ENCODE assay signal across 9 cellular contexts in genomic region chr2:222613715-222614331, GRCh38. TPM values are rescaled to one million over a fixed set of nuclear protein-coding genes. Genes with fewer than 3 reads are reported as not detected.
DNase-seq lines count a peak whose midpoint lies in the region; ATAC-seq and TF ChIP-seq lines count a peak whose summit lies in the region.
"Had no signal": no experiment of that assay in that cellular context is flagged by ENCODE, and none has a peak within 500 bp of the region (broad histone marks: within the 10 kb centered on the region; RNA-seq: fewer than 3 reads in every experiment).

No MANE protein-coding gene starts in this region.

- no peaks in the 10 kb centered on the region for H3K4me1 ChIP-seq in ascending aorta
- peaks cover 0 to 11% of the 10 kb centered on the region in 2 donors for H3K4me1 ChIP-seq in thoracic aorta (ENCODE audit: control insufficient read depth in 1 of 2, low read depth in 2 of 2)

- DNase-seq in DMS 273 (lab: John Stamatoyannopoulos, UW; ENCODE audit: unreplicated experiment) (peak; percentile 65), NCI-H2196 treated with DMSO at 0.1 percent for 48 hours (lab: John Stamatoyannopoulos, UW; ENCODE audit: unreplicated experiment) (peak; percentile 61), ascending aorta (ENCODE audit: low spot score in 2 of 2) (no peak), iPS-NIHi7 (ENCODE audit: extremely low spot score) (peak; percentile 83), thoracic aorta (ENCODE audit: low spot score) (no peak)
- no peak for DNase-seq in stimulated activated naive CD4-positive, alpha-beta T cell treated with Interleukin-2 at 50 U/mL for 16 hours (lab: John Stamatoyannopoulos, UW)

- peaks cover 8 to 48% of the 10 kb centered on the region in 2 donors for H3K36me3 ChIP-seq in ascending aorta
- H3K36me3 ChIP-seq in thoracic aorta = peaks cover 15% of the 10 kb centered on the region

- intact Hi-C loops in ascending aorta (cut with DNase I) = loop anchor here (5.0 kb wide), 1 partner anchor 557 kb away; no protein-coding TSS in a partner anchor

- H3K4me3 ChIP-seq in ascending aorta (no peak overlapping the region), thoracic aorta (no peak overlapping the region)

- H3K9me3 ChIP-seq in ascending aorta (no peaks in the 10 kb centered on the region), thoracic aorta (no peaks in the 10 kb centered on the region)

- TF ChIP-seq CTCF in ascending aorta (IDR thresholded peaks at IDR 0.05) (peak; percentile 41 to 70 (median 58)), thoracic aorta (IDR thresholded peaks at IDR 0.05) (peak; percentile 66)

- ATAC-seq in GM19324 (IDR thresholded peaks at IDR 0.05; ENCODE audit: low FRiP score, unreplicated experiment) = peak; percentile 58
- ATAC-seq in HG03135 (IDR thresholded peaks at IDR 0.05; ENCODE audit: unreplicated experiment) = peak; percentile 80
- ATAC-seq in thoracic aorta (ENCODE audit: insufficient number of reproducible peaks, low FRiP score, low read depth) = no peak

- no peaks in the 10 kb centered on the region for H3K27me3 ChIP-seq in ascending aorta
- no peaks in the 10 kb centered on the region for H3K27me3 ChIP-seq in thoracic aorta (replicated peaks; ENCODE audit: insufficient read depth)

- no peak overlapping the region for H3K27ac ChIP-seq in ascending aorta
- no peak overlapping the region for H3K27ac ChIP-seq in thoracic aorta

RNA-seq across cellular contexts. Expression of gene FARSB, which starts 42.1 kb away (rescaled TPM):
- total RNA-seq in ascending aorta (4.4 TPM), thoracic aorta (10 to 100 TPM in 1 of 2 donors, 1 to 10 TPM in 1; 7.3 to 11.1 TPM)

RNA-seq across cellular contexts. Expression of gene MOGAT1, which starts 57.6 kb away (rescaled TPM):
- total RNA-seq in ascending aorta (not detected), thoracic aorta (not detected)
- total RNA-seq: activated CD8-positive, alpha-beta memory T cell treated with anti-CD3 and anti-CD28 coated beads for 36 hours had no signal

Comparison
In these comparisons a context has a peak if more than half of its experiments do, and no peak if none do; other contexts are left out.
1. DNase-seq: peak in DMS 273 (single experiment), NCI-H2196 treated with DMSO at 0.1 percent for 48 hours (single experiment) and iPS-NIHi7 (single experiment); none in ascending aorta (0 of 2), thoracic aorta (single experiment) and stimulated activated naive CD4-positive, alpha-beta T cell treated with Interleukin-2 at 50 U/mL for 16 hours (single experiment).